6 cellular contexts compared by ENCODE assay signal in genomic region chr18:40417501-40417900, GRCh38.
"Had no signal": no experiment of that assay in that cellular context is flagged by ENCODE, and none has a peak within 500 bp of the region (broad histone marks: within the 10 kb centered on the region; RNA-seq: fewer than 3 reads in every experiment).

No MANE protein-coding gene starts in this region.

- H3K9me3 Mint-ChIP-seq: GM23338, H9 had no signal

- H3K27ac Mint-ChIP-seq: GM23338, H9, HFFc6 had no signal

- H3K4me2 ChIP-seq: GM23338 had no signal

- DNase-seq: H9, HFFc6, IMR-90 had no signal

- ATAC-seq: GM23338, HCT116, K562 had no signal

- H3K4me1 Mint-ChIP-seq: GM23338 had no signal

- H3K4me3 ChIP-seq: GM23338, K562 had no signal

- H3K4me3 Mint-ChIP-seq: GM23338, H9, HFFc6 had no signal
